2 cellular contexts compared by ENCODE assay signal in the genomic region with DNA sequence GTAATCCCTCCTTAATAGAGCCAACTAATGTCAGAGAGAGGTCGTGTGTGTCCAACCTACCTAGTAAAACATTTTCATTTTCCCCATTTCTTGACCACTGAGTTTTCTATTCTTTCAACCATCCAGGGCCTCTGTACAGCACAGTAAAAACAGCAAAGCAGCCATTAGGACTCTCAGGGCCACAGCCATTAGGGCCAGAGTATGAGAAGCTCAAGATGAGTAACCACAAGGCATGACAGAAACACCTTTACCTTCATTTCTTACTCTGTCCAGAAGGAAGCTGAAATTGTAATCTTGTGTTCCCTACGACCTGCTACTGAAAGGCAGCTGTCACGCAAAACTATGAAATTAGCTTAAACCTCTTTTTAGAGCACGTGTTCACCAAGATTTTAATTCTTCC.
TF ChIP-seq lines count a peak whose summit lies in the region.

No MANE protein-coding gene starts in this region.

TF ChIP-seq in A549, 52 proteins besides CTCF, POLR2A, EP300 and RAD21 (continued from another document):
- TF ChIP-seq, protein P1, sequence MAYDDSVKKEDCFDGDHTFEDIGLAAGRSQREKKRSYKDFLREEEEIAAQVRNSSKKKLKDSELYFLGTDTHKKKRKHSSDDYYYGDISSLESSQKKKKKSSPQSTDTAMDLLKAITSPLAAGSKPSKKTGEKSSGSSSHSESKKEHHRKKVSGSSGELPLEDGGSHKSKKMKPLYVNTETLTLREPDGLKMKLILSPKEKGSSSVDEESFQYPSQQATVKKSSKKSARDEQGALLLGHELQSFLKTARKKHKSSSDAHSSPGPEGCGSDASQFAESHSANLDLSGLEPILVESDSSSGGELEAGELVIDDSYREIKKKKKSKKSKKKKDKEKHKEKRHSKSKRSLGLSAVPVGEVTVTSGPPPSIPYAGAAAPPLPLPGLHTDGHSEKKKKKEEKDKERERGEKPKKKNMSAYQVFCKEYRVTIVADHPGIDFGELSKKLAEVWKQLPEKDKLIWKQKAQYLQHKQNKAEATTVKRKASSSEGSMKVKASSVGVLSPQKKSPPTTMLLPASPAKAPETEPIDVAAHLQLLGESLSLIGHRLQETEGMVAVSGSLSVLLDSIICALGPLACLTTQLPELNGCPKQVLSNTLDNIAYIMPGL (CRISPR knock-in tag; IDR thresholded peaks at IDR 0.05; ENCODE audit: borderline replicate concordance) = no peak
- no peak for TF ChIP-seq TP53 (CRISPR knock-in tag; IDR thresholded peaks at IDR 0.05)
- TF ChIP-seq BCL3 (IDR thresholded peaks at IDR 0.05) = no peak
- no peak for TF ChIP-seq ZC3H11A (IDR thresholded peaks at IDR 0.05)
- TF ChIP-seq, protein P2, sequence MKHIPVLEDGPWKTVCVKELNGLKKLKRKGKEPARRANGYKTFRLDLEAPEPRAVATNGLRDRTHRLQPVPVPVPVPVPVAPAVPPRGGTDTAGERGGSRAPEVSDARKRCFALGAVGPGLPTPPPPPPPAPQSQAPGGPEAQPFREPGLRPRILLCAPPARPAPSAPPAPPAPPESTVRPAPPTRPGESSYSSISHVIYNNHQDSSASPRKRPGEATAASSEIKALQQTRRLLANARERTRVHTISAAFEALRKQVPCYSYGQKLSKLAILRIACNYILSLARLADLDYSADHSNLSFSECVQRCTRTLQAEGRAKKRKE (CRISPR knock-in tag; IDR thresholded peaks at IDR 0.05; ENCODE audit: low read depth) = no peak

TF ChIP-seq in HEK293T, 16 proteins besides CTCF, POLR2A, EP300 and RAD21 (continued from another document):
- TF ChIP-seq, protein P3, sequence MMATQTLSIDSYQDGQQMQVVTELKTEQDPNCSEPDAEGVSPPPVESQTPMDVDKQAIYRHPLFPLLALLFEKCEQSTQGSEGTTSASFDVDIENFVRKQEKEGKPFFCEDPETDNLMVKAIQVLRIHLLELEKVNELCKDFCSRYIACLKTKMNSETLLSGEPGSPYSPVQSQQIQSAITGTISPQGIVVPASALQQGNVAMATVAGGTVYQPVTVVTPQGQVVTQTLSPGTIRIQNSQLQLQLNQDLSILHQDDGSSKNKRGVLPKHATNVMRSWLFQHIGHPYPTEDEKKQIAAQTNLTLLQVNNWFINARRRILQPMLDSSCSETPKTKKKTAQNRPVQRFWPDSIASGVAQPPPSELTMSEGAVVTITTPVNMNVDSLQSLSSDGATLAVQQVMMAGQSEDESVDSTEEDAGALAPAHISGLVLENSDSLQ (IDR thresholded peaks at IDR 0.05) = no peak
- no peak for TF ChIP-seq L3MBTL2 (conservative IDR thresholded peaks at IDR 0.05)
- no peak for TF ChIP-seq HDGF (IDR thresholded peaks at IDR 0.05; ENCODE audit: borderline replicate concordance)
- no peak for TF ChIP-seq FOXK2 (IDR thresholded peaks at IDR 0.05)
- no peak for TF ChIP-seq ZNF384 (IDR thresholded peaks at IDR 0.05)
- no peak for TF ChIP-seq BHLHE40 (IDR thresholded peaks at IDR 0.05; ENCODE audit: borderline replicate concordance)
- TF ChIP-seq CTBP1 (IDR thresholded peaks at IDR 0.05; ENCODE audit: borderline replicate concordance) = no peak
- TF ChIP-seq FOXM1 (IDR thresholded peaks at IDR 0.05; ENCODE audit: borderline replicate concordance) = no peak
- TF ChIP-seq SUZ12 (IDR thresholded peaks at IDR 0.05) = no peak
- TF ChIP-seq FOXA1 (IDR thresholded peaks at IDR 0.05) = no peak
- no peak for TF ChIP-seq ARNT (IDR thresholded peaks at IDR 0.05)
- no peak for TF ChIP-seq ELF4 (IDR thresholded peaks at IDR 0.05)
- TF ChIP-seq SP1 (IDR thresholded peaks at IDR 0.05) = no peak
